ENCODE assay signal across 21 cellular contexts in genomic region chr11:14327105-14327504, GRCh38. TPM values are rescaled to one million over a fixed set of nuclear protein-coding genes. Genes with fewer than 3 reads are reported as not detected.
DNase-seq lines count a peak whose midpoint lies in the region; ATAC-seq, FAIRE-seq and TF ChIP-seq lines count a peak whose summit lies in the region.
"Had no signal": no experiment of that assay in that cellular context is flagged by ENCODE, and none has a peak within 500 bp of the region (broad histone marks: within the 10 kb centered on the region; RNA-seq: fewer than 3 reads in every experiment).

No MANE protein-coding gene starts in this region.

- peaks cover 14% of the 10 kb centered on the region for H3K4me1 ChIP-seq in CD8-positive, alpha-beta memory T cell (ENCODE audit: insufficient read depth, low read length)
- H3K4me1 ChIP-seq in suprapubic skin: no peaks in the 10 kb centered on the region
- no peaks in the 10 kb centered on the region for H3K4me1 ChIP-seq in kidney (ENCODE audit: control insufficient read depth in 1 of 2, insufficient read depth in 1 of 2, low read depth in 1 of 2, low read length in 2 of 2)
- H3K4me1 ChIP-seq: colonic mucosa, parathyroid adenoma had no signal

- no peak for TF ChIP-seq CTCF in suprapubic skin (IDR thresholded peaks at IDR 0.05)
- no peak for TF ChIP-seq CTCF in kidney (IDR thresholded peaks at IDR 0.05; ENCODE audit: borderline replicate concordance, extremely low read depth, insufficient read depth)

- H3K36me3 Mint-ChIP-seq in CD8-positive, alpha-beta memory T cell: peaks cover 0 to 4% (median 4%) of the 10 kb centered on the region in 3 donors
- peaks cover 8% of the 10 kb centered on the region for H3K36me3 Mint-ChIP-seq in central memory CD8-positive, alpha-beta T cell (ENCODE audit: insufficient read depth)

- TF ChIP-seq POLR2A in suprapubic skin (IDR thresholded peaks at IDR 0.05): no peak

- H3K4me3 ChIP-seq in CD8-positive, alpha-beta memory T cell (ENCODE audit: low read length): no peak overlapping the region
- H3K4me3 ChIP-seq in suprapubic skin: no peak overlapping the region
- H3K4me3 ChIP-seq in kidney (ENCODE audit: low read length in 2 of 2): no peak overlapping the region
- H3K4me3 ChIP-seq: colonic mucosa, thoracic aorta had no signal

- CTCF ChIA-PET in CD8-positive, alpha-beta memory T cell (lab: Charles Lee): interaction anchor here (1.4 kb wide), 1 partner anchor 581 kb away, joined by 4 read pairs; no protein-coding TSS in a partner anchor

- H3K27me3 Mint-ChIP-seq in CD8-positive, alpha-beta memory T cell: no peaks in the 10 kb centered on the region
- H3K27me3 Mint-ChIP-seq in central memory CD8-positive, alpha-beta T cell: no peaks in the 10 kb centered on the region

- intact Hi-C loops in kidney (cut with DNase I): no loop called here

- no peak overlapping the region for H3K27ac ChIP-seq in CD8-positive, alpha-beta memory T cell (ENCODE audit: low read depth, low read length)
- H3K27ac ChIP-seq in suprapubic skin (no peak overlapping the region), kidney (ENCODE audit: low read depth in 2 of 2, low read length in 2 of 2) (no peak overlapping the region)
- H3K27ac ChIP-seq: colonic mucosa, epithelial cell of prostate, parathyroid adenoma, thoracic aorta had no signal

- H3K36me3 ChIP-seq in CD8-positive, alpha-beta memory T cell (ENCODE audit: insufficient read depth, low read length): no peaks in the 10 kb centered on the region
- H3K36me3 ChIP-seq in suprapubic skin (no peaks in the 10 kb centered on the region), kidney (ENCODE audit: control insufficient read depth in 1 of 2, insufficient read depth in 2 of 2, low read length in 2 of 2) (no peaks in the 10 kb centered on the region)
- H3K36me3 ChIP-seq: colonic mucosa, thoracic aorta had no signal

- H3K4me1 Mint-ChIP-seq in CD8-positive, alpha-beta memory T cell: peaks cover 63 to 70% (median 65%) of the 10 kb centered on the region in 3 donors
- peaks cover 48% of the 10 kb centered on the region for H3K4me1 Mint-ChIP-seq in central memory CD8-positive, alpha-beta T cell

- FAIRE-seq in kidney (lab: Jason Lieb, UNC): no peak

- peak overlapping the region in 6 of 7 donors; percentile 9 to 61 (median 50) for H3K4me3 Mint-ChIP-seq in CD8-positive, alpha-beta memory T cell
- H3K4me3 Mint-ChIP-seq in central memory CD8-positive, alpha-beta T cell: peak overlapping the region; percentile 45

- POLR2A ChIA-PET in CD8-positive, alpha-beta memory T cell (lab: Charles Lee): no interaction called here

- no peaks in the 10 kb centered on the region for H3K9me3 Mint-ChIP-seq in CD8-positive, alpha-beta memory T cell
- no peaks in the 10 kb centered on the region for H3K9me3 Mint-ChIP-seq in central memory CD8-positive, alpha-beta T cell

- no peak overlapping the region for H3K9ac ChIP-seq in kidney (ENCODE audit: low read length in 2 of 2)
- H3K9ac ChIP-seq: parathyroid adenoma had no signal

- no peaks in the 10 kb centered on the region for H3K27me3 ChIP-seq in CD8-positive, alpha-beta memory T cell (ENCODE audit: insufficient read depth, low read length, poor library complexity, severe bottlenecking)
- no peaks in the 10 kb centered on the region for H3K27me3 ChIP-seq in suprapubic skin
- H3K27me3 ChIP-seq: colonic mucosa had no signal

- peak overlapping the region in 4 of 8 donors; percentile 13 to 80 (median 43) for H3K27ac Mint-ChIP-seq in CD8-positive, alpha-beta memory T cell
- peak overlapping the region; percentile 35 for H3K27ac Mint-ChIP-seq in central memory CD8-positive, alpha-beta T cell (ENCODE audit: low read depth)

- no peak for DNase-seq in CD8-positive, alpha-beta memory T cell
- DNase-seq in central memory CD8-positive, alpha-beta T cell (ENCODE audit: low spot score in 2 of 2): no peak
- DNase-seq in GDM1 (lab: John Stamatoyannopoulos, UW) (no peak), suprapubic skin (ENCODE audit: low spot score in 2 of 2) (no peak), retina (no peak), kidney (no peak)
- DNase-seq: activated CD4-positive, alpha-beta T cell treated with anti-CD3 and anti-CD28 coated beads for 1 hour; activated T-cell treated with anti-CD3 and anti-CD28 coated beads, Interleukin-2, amount 50 U/mL, for 48 hours; C1 segment of cervical spinal cord; colonic mucosa; DMS79; HCEC 1CT; NCI-H146; NCI-H510A; SW 1271 had no signal

- H3K9me3 ChIP-seq in CD8-positive, alpha-beta memory T cell (ENCODE audit: low read length): no peaks in the 10 kb centered on the region
- H3K9me3 ChIP-seq in suprapubic skin: no peaks in the 10 kb centered on the region
- no peaks in the 10 kb centered on the region for H3K9me3 ChIP-seq in kidney (ENCODE audit: control insufficient read depth in 1 of 2, low read length in 2 of 2)
- H3K9me3 ChIP-seq: colonic mucosa, thoracic aorta had no signal

- ATAC-seq in GM18861 (IDR thresholded peaks at IDR 0.05; ENCODE audit: unreplicated experiment) (peak; percentile 26), HG03108 (IDR thresholded peaks at IDR 0.05; ENCODE audit: unreplicated experiment) (peak; percentile 39)
- no peak for ATAC-seq in central memory CD8-positive, alpha-beta T cell (replicated peaks; ENCODE audit: extremely low read depth, poor library complexity, severe bottlenecking)
- ATAC-seq: Panc1 had no signal

- TF ChIP-seq EP300 in suprapubic skin (IDR thresholded peaks at IDR 0.05): no peak

RNA-seq across cellular contexts. Expression of gene RRAS2, which starts 31.9 kb away (rescaled TPM):
- 10 to 100 TPM; 70.1 to 72.6 TPM for total RNA-seq in CD8-positive, alpha-beta memory T cell
- polyA plus RNA-seq in CD8-positive, alpha-beta memory T cell: 52.6 TPM
- 10 to 100 TPM; 24.1 to 28.5 (median 25.5) TPM for total RNA-seq in suprapubic skin
- 33.2 TPM for total RNA-seq in kidney
- polyA plus RNA-seq in kidney (ENCODE audit: insufficient read depth, low read depth, low replicate concordance): 23.3 TPM
